In genomic region chr13:20383058-20383457, GRCh38 we compare ENCODE assay signal across 15 cellular contexts.
DNase-seq lines count a peak whose midpoint lies in the region; ATAC-seq and TF ChIP-seq lines count a peak whose summit lies in the region.
"Had no signal": no experiment of that assay in that cellular context is flagged by ENCODE, and none has a peak within 500 bp of the region (broad histone marks: within the 10 kb centered on the region; RNA-seq: fewer than 3 reads in every experiment).

No MANE protein-coding gene starts in this region.

- no peak for TF ChIP-seq CTCF in thyroid gland (IDR thresholded peaks at IDR 0.05)

- no peak for TF ChIP-seq POLR2A in thyroid gland (IDR thresholded peaks at IDR 0.05)

- H3K4me3 ChIP-seq in Karpas-422 (ENCODE audit: low read length): no peak overlapping the region
- H3K4me3 ChIP-seq in thyroid gland (replicated peaks in 1 of 3): no peak overlapping the region
- H3K4me3 ChIP-seq: HAP-1 had no signal

- no peaks in the 10 kb centered on the region for H3K4me1 ChIP-seq in Karpas-422 (ENCODE audit: low read length)
- peaks cover 14 to 21% of the 10 kb centered on the region in 2 donors for H3K4me1 ChIP-seq in thyroid gland
- H3K4me1 ChIP-seq: Caco-2, HAP-1 had no signal

- no peak for DNase-seq in Karpas-422
- DNase-seq in NCI-H2081 treated with DMSO at 0.1 percent for 48 hours (lab: John Stamatoyannopoulos, UW): peak; percentile 2
- DNase-seq in NCI-H748 treated with DMSO at 0.1 percent for 48 hours (lab: John Stamatoyannopoulos, UW): peak; percentile 49
- no peak for DNase-seq in thyroid gland
- DNase-seq in AG20443 (ENCODE audit: low spot score): no peak
- DNase-seq: ACHN, Caco-2, NCI-H1930, NCI-H446, NCI-H774, SW 1271 had no signal

- H3K27me3 ChIP-seq in Karpas-422 (ENCODE audit: low read length) (no peaks in the 10 kb centered on the region), thyroid gland (no peaks in the 10 kb centered on the region)

- no peak overlapping the region for H3K4me2 ChIP-seq in Karpas-422 (ENCODE audit: low read depth, low read length, poor library complexity, severe bottlenecking)

- intact Hi-C loops in thyroid gland (cut with DNase I): no loop called here

- H3K9me2 ChIP-seq in Karpas-422 (replicated peaks; ENCODE audit: insufficient read depth, low read length): no peaks in the 10 kb centered on the region

- WGBS in thyroid gland, 2 donors: 24 to 28% methylated on average over 2 of the region's 2 CpGs

- ATAC-seq in HG02973 (IDR thresholded peaks at IDR 0.05; ENCODE audit: unreplicated experiment) (no peak), GM21737 (IDR thresholded peaks at IDR 0.05; ENCODE audit: unreplicated experiment) (no peak)
- ATAC-seq: Panc1 had no signal

- H4K20me1 ChIP-seq in Karpas-422 (ENCODE audit: insufficient read depth, low read depth, low read length): no peaks in the 10 kb centered on the region

- 0 out of 2 replicates have a peak overlapping the region, but pooled peaks have one; percentile 49 for H2AFZ ChIP-seq in Karpas-422 (ENCODE audit: low read length)

- no peak overlapping the region for H3K27ac ChIP-seq in Karpas-422 (ENCODE audit: low read length)
- peak overlapping the region; percentile 46 to 67 (median 52) for H3K27ac ChIP-seq in thyroid gland

- H3K9me3 ChIP-seq in Karpas-422 (ENCODE audit: low read length): no peaks in the 10 kb centered on the region
- H3K9me3 ChIP-seq in thyroid gland: no peaks in the 10 kb centered on the region
- H3K9me3 ChIP-seq: HAP-1 had no signal

- no peak overlapping the region for H3K9ac ChIP-seq in Karpas-422 (ENCODE audit: low read length)

- H3K36me3 ChIP-seq in Karpas-422 (ENCODE audit: insufficient read depth, low read length): no peaks in the 10 kb centered on the region
- H3K36me3 ChIP-seq in thyroid gland: no peaks in the 10 kb centered on the region
- H3K36me3 ChIP-seq: HAP-1 had no signal

- H3K79me2 ChIP-seq in Karpas-422 (ENCODE audit: low read length): no peaks in the 10 kb centered on the region

Comparison
In these comparisons a context has a peak if more than half of its experiments do, and no peak if none do; other contexts are left out.
1. DNase-seq: peak in NCI-H2081 treated with DMSO at 0.1 percent for 48 hours (single experiment) and NCI-H748 treated with DMSO at 0.1 percent for 48 hours (single experiment); none in Karpas-422 (single experiment), thyroid gland (0 of 2) and AG20443 (single experiment).